Comparison of ENCODE assay signal across 8 cellular contexts in the genomic region with DNA sequence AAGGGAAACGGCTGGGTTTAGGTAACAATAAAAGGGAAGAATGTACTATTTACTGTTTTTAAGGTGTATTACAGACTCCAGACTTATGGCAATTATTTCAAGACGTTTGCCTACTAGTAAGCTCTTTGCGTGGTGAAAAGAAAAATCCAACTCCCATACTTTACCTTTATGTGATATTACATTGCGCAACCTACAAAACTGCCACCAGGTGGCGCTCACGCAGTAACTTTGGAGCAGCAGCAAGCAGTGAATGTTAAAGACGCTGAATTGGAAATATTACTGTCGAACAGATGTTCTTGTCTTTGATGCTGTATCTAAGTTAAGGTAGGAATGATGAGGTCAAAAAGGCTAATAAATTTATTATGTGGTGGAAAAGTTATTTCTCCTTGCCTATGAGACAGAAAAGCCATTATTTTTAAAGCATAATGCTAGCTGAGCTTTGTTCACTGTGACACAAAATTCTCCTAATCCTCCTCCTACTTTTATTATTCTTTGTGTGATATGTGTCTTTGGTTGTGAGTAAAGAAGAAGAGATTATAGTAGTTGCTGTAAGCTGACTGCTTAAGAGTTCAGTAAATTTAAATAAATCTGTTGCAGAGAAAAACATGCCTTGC.
DNase-seq lines count a peak whose midpoint lies in the region; ATAC-seq, FAIRE-seq and TF ChIP-seq lines count a peak whose summit lies in the region.

No MANE protein-coding gene starts in this region.

- no peak for FAIRE-seq in RCC 7860 (lab: Jason Lieb, UNC)
- peak; percentile 96 for FAIRE-seq in pancreas (lab: Jason Lieb, UNC)

- H3K36me3 Mint-ChIP-seq in activated T-helper 2 cell treated with anti-CD3 and anti-CD28 coated beads, Interferon-gamma antibody, Interleukin-2, Interleukin-4, amounts not matched to agents 10 μg/mL and 5 μg/mL and 100 μg/mL, durations not matched to agents 14 hours and 24 hours and 36 hours (ENCODE audit: low read depth): no peaks in the 10 kb centered on the region
- H3K36me3 Mint-ChIP-seq in type B pancreatic cell: peaks cover 4% of the 10 kb centered on the region

- ATAC-seq in GM21515 (IDR thresholded peaks at IDR 0.05; ENCODE audit: unreplicated experiment) (peak; percentile 95), pancreas (peak; percentile 63 to 85 (median 82))

- H3K4me3 ChIP-seq in pancreas: no peak overlapping the region

- no peak overlapping the region for H3K27ac Mint-ChIP-seq in activated T-helper 2 cell treated with anti-CD3 and anti-CD28 coated beads, Interferon-gamma antibody, Interleukin-2, Interleukin-4, amounts not matched to agents 10 μg/mL and 5 μg/mL and 100 μg/mL, durations not matched to agents 14 hours and 24 hours and 36 hours
- no peak overlapping the region for H3K27ac Mint-ChIP-seq in type B pancreatic cell

- no peaks in the 10 kb centered on the region for H3K4me1 Mint-ChIP-seq in activated T-helper 2 cell treated with anti-CD3 and anti-CD28 coated beads, Interferon-gamma antibody, Interleukin-2, Interleukin-4, amounts not matched to agents 10 μg/mL and 5 μg/mL and 100 μg/mL, durations not matched to agents 14 hours and 24 hours and 36 hours (ENCODE audit: low read depth)
- peaks cover 23% of the 10 kb centered on the region for H3K4me1 Mint-ChIP-seq in type B pancreatic cell (ENCODE audit: unreplicated experiment)

- H3K4me1 ChIP-seq in pancreas: no peaks in the 10 kb centered on the region

- no peaks in the 10 kb centered on the region for H3K36me3 ChIP-seq in pancreas

- H3K27ac ChIP-seq in pancreas: no peak overlapping the region

- DNase-seq in ELR (ENCODE audit: low read depth) (peak; percentile 67), HT-29 (ENCODE audit: low spot score) (peak; percentile 67), RCC 7860 (ENCODE audit: low spot score) (peak; percentile 10), foreskin melanocyte (peak; percentile 53), pancreas (peak; percentile 37 to 89 (median 76)), type B pancreatic cell (ENCODE audit: extremely low spot score, unreplicated experiment) (peak; percentile 78)
- DNase-seq in activated T-helper 2 cell treated with anti-CD3 and anti-CD28 coated beads, Interferon-gamma antibody, Interleukin-2, Interleukin-4, amounts not matched to agents 10 μg/mL and 5 μg/mL and 100 μg/mL, durations not matched to agents 14 hours and 24 hours and 36 hours (ENCODE audit: low spot score): peak; percentile 29

- H3K4me3 Mint-ChIP-seq in activated T-helper 2 cell treated with anti-CD3 and anti-CD28 coated beads, Interferon-gamma antibody, Interleukin-2, Interleukin-4, amounts not matched to agents 10 μg/mL and 5 μg/mL and 100 μg/mL, durations not matched to agents 14 hours and 24 hours and 36 hours (ENCODE audit: low read depth): no peak overlapping the region
- peak overlapping the region; percentile 17 for H3K4me3 Mint-ChIP-seq in type B pancreatic cell

- no peaks in the 10 kb centered on the region for H3K9me3 ChIP-seq in pancreas

- 2% methylated on average over 8 of the region's 8 CpGs for WGBS in pancreas, 2 donors

- TF ChIP-seq CTCF in pancreas (IDR thresholded peaks at IDR 0.05) (peak; percentile 76 to 92 (median 87)), type B pancreatic cell (conservative IDR thresholded peaks at IDR 0.05) (peak; percentile 97)

- H3K9me3 Mint-ChIP-seq in activated T-helper 2 cell treated with anti-CD3 and anti-CD28 coated beads, Interferon-gamma antibody, Interleukin-2, Interleukin-4, amounts not matched to agents 10 μg/mL and 5 μg/mL and 100 μg/mL, durations not matched to agents 14 hours and 24 hours and 36 hours: no peaks in the 10 kb centered on the region
- peaks cover 5% of the 10 kb centered on the region for H3K9me3 Mint-ChIP-seq in type B pancreatic cell

- intact Hi-C loops in activated T-helper 2 cell treated with anti-CD3 and anti-CD28 coated beads, Interferon-gamma antibody, Interleukin-2, Interleukin-4, amounts not matched to agents 10 μg/mL and 5 μg/mL and 100 μg/mL, durations not matched to agents 14 hours and 24 hours and 36 hours (cut with micrococcal nuclease): loop anchor here (1.0 to 5.0 kb wide), 2 partner anchors 385 to 1784 kb away; no protein-coding TSS in a partner anchor
- intact Hi-C loops in pancreas (cut with DNase I): loop anchor here in 2 of 3 donors (5.0 to 10.0 kb wide), 2 partner anchors 381 to 389 kb away; no protein-coding TSS in a partner anchor

- no peaks in the 10 kb centered on the region for H3K27me3 ChIP-seq in pancreas

- H3K27me3 Mint-ChIP-seq in activated T-helper 2 cell treated with anti-CD3 and anti-CD28 coated beads, Interferon-gamma antibody, Interleukin-2, Interleukin-4, amounts not matched to agents 10 μg/mL and 5 μg/mL and 100 μg/mL, durations not matched to agents 14 hours and 24 hours and 36 hours (ENCODE audit: low read depth): no peaks in the 10 kb centered on the region
- H3K27me3 Mint-ChIP-seq in type B pancreatic cell: peaks cover 8% of the 10 kb centered on the region

Comparison
In these comparisons a context has a peak if more than half of its experiments do, and no peak if none do; other contexts are left out.
1. DNase-seq: peak in every context shown above with its lines; median percentile 78 in type B pancreatic cell; 76 in pancreas; 67 in ELR; 67 in HT-29; 53 in foreskin melanocyte; 29 in activated T-helper 2 cell treated with anti-CD3 and anti-CD28 coated beads, Interferon-gamma antibody, Interleukin-2, Interleukin-4, amounts not matched to agents 10 μg/mL and 5 μg/mL and 100 μg/mL, durations not matched to agents 14 hours and 24 hours and 36 hours; 10 in RCC 7860.